In the genomic region with DNA sequence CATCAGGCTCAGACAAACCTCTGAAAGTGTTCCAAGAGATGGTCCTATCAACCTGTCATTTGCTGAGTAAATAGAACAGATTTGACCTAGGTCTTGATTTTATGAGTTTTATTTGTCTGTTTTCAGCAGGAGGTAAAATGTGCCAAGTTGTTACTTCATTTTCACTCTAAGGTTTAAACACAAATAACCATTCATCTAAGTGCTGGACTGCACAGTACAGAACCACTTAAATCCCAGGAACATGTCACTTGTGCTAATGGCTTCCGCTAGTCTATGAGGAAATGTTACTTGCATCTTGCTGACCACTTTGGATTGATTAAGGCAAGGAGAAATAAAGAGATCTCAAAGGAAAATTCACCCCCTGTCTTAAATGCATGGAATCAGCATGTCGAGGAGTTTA, we compare ENCODE assay signal across 24 cellular contexts.
"Had no signal": no experiment of that assay in that cellular context is flagged by ENCODE, and none has a peak within 500 bp of the region (broad histone marks: within the 10 kb centered on the region; RNA-seq: fewer than 3 reads in every experiment).

No MANE protein-coding gene starts in this region.

- H3K9me3 Mint-ChIP-seq: nephron; stimulated activated naive CD8-positive, alpha-beta T cell treated with anti-CD3 and anti-CD28 coated beads, Interleukin-15, amount 100 ng/mL, for 72 hours had no signal

- H3K27me3 ChIP-seq: ovary, right atrium auricular region, tibial nerve, uterus had no signal

- H3K27me3 Mint-ChIP-seq: progenitor cell of endocrine pancreas; stimulated activated memory B cell treated with anti-CD40 and anti-IgM and Interleukin-4, amounts not matched to agents 10 μg/mL and 1 μg/mL and 100 μg/mL, for 72 hours; stimulated activated naive CD8-positive, alpha-beta T cell treated with anti-CD3 and anti-CD28 coated beads, Interleukin-15, amount 100 ng/mL, for 72 hours; type B pancreatic cell had no signal

- H3K36me3 ChIP-seq: left ventricle myocardium inferior, ovary, right atrium auricular region, right lobe of liver, tibial nerve, uterus had no signal

- H3K27ac ChIP-seq: left ventricle myocardium inferior, ovary, right atrium auricular region, right lobe of liver, tibial nerve, uterus had no signal

- H3K36me3 Mint-ChIP-seq: immature natural killer cell; naive thymus-derived CD8-positive, alpha-beta T cell; stimulated activated memory B cell treated with anti-CD40 and anti-IgM and Interleukin-4, amounts not matched to agents 10 μg/mL and 1 μg/mL and 100 μg/mL, for 72 hours; type B pancreatic cell had no signal

- H3K9me3 ChIP-seq: left ventricle myocardium inferior, ovary, right atrium auricular region, right lobe of liver, tibial nerve, uterus had no signal

- H3K4me1 Mint-ChIP-seq: immature natural killer cell; naive thymus-derived CD8-positive, alpha-beta T cell; nephron; stimulated activated memory B cell treated with anti-CD40 and anti-IgM and Interleukin-4, amounts not matched to agents 10 μg/mL and 1 μg/mL and 100 μg/mL, for 72 hours; stimulated activated naive CD8-positive, alpha-beta T cell treated with anti-CD3 and anti-CD28 coated beads, Interleukin-15, amount 100 ng/mL, for 72 hours had no signal

- H3K4me3 ChIP-seq: left ventricle myocardium inferior, lung, ovary, right atrium auricular region, right lobe of liver, smooth muscle cell, tibial nerve, uterus had no signal

- H3K27ac Mint-ChIP-seq: immature natural killer cell; naive thymus-derived CD8-positive, alpha-beta T cell; nephron; progenitor cell of endocrine pancreas; stimulated activated memory B cell treated with anti-CD40 and anti-IgM and Interleukin-4, amounts not matched to agents 10 μg/mL and 1 μg/mL and 100 μg/mL, for 72 hours; stimulated activated naive CD8-positive, alpha-beta T cell treated with anti-CD3 and anti-CD28 coated beads, Interleukin-15, amount 100 ng/mL, for 72 hours; type B pancreatic cell had no signal

- H3K4me2 ChIP-seq: smooth muscle cell had no signal

- DNase-seq: hypothalamus; immature natural killer cell; kidney; left colon; left ventricle myocardium inferior; naive thymus-derived CD8-positive, alpha-beta T cell; ovary; right lobe of liver; stimulated activated CD4-positive, alpha-beta T cell treated with anti-CD3 and anti-CD28 coated beads, Interleukin-1b, Interleukin-23, amount 100 ng/mL, for 48 hours; stimulated activated CD4-positive, alpha-beta T cell treated with anti-CD3 and anti-CD28 coated beads, Interleukin-2, amount 100 ng/mL, for 48 hours; stimulated activated CD4-positive, alpha-beta T cell treated with anti-CD3 and anti-CD28 coated beads, Interleukin-4, amount 100 ng/mL, for 4 hours; stimulated activated CD8-positive, alpha-beta memory T cell treated with anti-CD3 and anti-CD28 coated beads, Interleukin-4, amount 100 ng/mL, for 48 hours; stimulated activated naive CD4-positive, alpha-beta T cell treated with Interleukin-2 at 50 U/mL for 16 hours; stimulated activated naive CD8-positive, alpha-beta T cell treated with anti-CD3 and anti-CD28 coated beads, Interleukin-15, amount 100 ng/mL, for 72 hours; substantia nigra; uterus had no signal

- ATAC-seq: left colon; naive thymus-derived CD8-positive, alpha-beta T cell; stimulated activated memory B cell treated with anti-CD40 and anti-IgM and Interleukin-4, amounts not matched to agents 10 μg/mL and 1 μg/mL and 100 μg/mL, for 72 hours; stimulated activated naive CD8-positive, alpha-beta T cell treated with anti-CD3 and anti-CD28 coated beads, Interleukin-15, amount 100 ng/mL, for 72 hours had no signal

- H3K4me3 Mint-ChIP-seq: immature natural killer cell; naive thymus-derived CD8-positive, alpha-beta T cell; nephron; stimulated activated memory B cell treated with anti-CD40 and anti-IgM and Interleukin-4, amounts not matched to agents 10 μg/mL and 1 μg/mL and 100 μg/mL, for 72 hours; stimulated activated naive CD8-positive, alpha-beta T cell treated with anti-CD3 and anti-CD28 coated beads, Interleukin-15, amount 100 ng/mL, for 72 hours; type B pancreatic cell had no signal

- H3K4me1 ChIP-seq: left ventricle myocardium inferior, right atrium auricular region, right lobe of liver, tibial nerve, uterus had no signal
